8 cellular contexts compared by ENCODE assay signal in the genomic region with DNA sequence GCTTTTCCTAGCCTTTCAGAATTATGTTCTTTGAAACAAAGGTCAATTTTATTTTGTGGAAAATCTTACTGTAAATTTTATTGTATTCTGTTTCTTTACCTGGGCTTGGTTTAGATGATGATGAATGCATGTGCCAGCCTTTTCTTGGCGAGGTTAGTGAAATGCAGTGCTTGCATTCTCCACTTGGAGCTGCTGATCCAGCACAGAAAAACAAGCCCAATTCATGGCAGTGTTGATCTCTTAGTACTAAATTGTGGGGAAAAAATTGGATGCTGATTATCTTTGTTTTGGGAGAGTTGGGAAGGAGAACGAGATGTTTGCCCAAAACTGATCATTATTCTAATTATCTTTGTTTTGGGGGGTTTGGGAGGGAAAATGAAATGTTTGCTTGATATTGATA. TPM values are rescaled to one million over a fixed set of nuclear protein-coding genes. Genes with fewer than 3 reads are reported as not detected.
A peak's percentile ranks its signal among the peaks of the same experiment; 100 is the strongest.
DNase-seq lines count a peak whose midpoint lies in the region; ATAC-seq and TF ChIP-seq lines count a peak whose summit lies in the region.

No MANE protein-coding gene starts in this region.

- 51 to 59% methylated on average over 2 of the region's 2 CpGs for WGBS in body of pancreas, 2 donors

- H3K4me3 ChIP-seq in BJ (ENCODE audit: low read depth, low read length) (no peak overlapping the region), HFF-Myc (replicated peaks; ENCODE audit: low read depth, low read length) (no peak overlapping the region), body of pancreas (no peak overlapping the region)
- H3K4me3 ChIP-seq in effector memory CD4-positive, alpha-beta T cell (ENCODE audit: insufficient read depth, low read depth, low read length, poor library complexity, severe bottlenecking): no peak overlapping the region

- no peaks in the 10 kb centered on the region for H3K9me3 ChIP-seq in body of pancreas
- H3K9me3 ChIP-seq in effector memory CD4-positive, alpha-beta T cell (ENCODE audit: control insufficient read depth, low read length): no peaks in the 10 kb centered on the region

- no peaks in the 10 kb centered on the region for H3K27me3 ChIP-seq in BJ (ENCODE audit: control insufficient read depth, insufficient read depth, low read length)
- H3K27me3 ChIP-seq in body of pancreas: no peaks in the 10 kb centered on the region
- H3K27me3 ChIP-seq in effector memory CD4-positive, alpha-beta T cell (replicated peaks; ENCODE audit: control insufficient read depth, insufficient read depth, low read length, poor library complexity, severe bottlenecking): no peaks in the 10 kb centered on the region

- CTCF ChIA-PET in BJ (lab: Yijun Ruan, JAX): interaction anchor here (0.6 to 1.7 kb wide), 3 partner anchors 13 to 214 kb away, joined by 3 to 8 read pairs (median 3); no protein-coding TSS in a partner anchor

- no peak overlapping the region for H3K27ac ChIP-seq in body of pancreas
- no peak overlapping the region for H3K27ac ChIP-seq in effector memory CD4-positive, alpha-beta T cell (ENCODE audit: insufficient read depth, low read length, poor library complexity, severe bottlenecking)

- DNase-seq in BJ (ENCODE audit: low read depth): no peak
- DNase-seq in HFF-Myc (ENCODE audit: extremely low read depth, low read depth): no peak
- peak in 1 of 4 donors; percentile 24 for DNase-seq in body of pancreas
- DNase-seq in medulla oblongata (ENCODE audit: extremely low spot score): peak; percentile 83
- DNase-seq in ecto neural progenitor cell (ENCODE audit: low spot score): no peak
- DNase-seq in effector memory CD4-positive, alpha-beta T cell: no peak

- TF ChIP-seq POLR2A in body of pancreas (IDR thresholded peaks at IDR 0.05): no peak

- H3K36me3 ChIP-seq in BJ (ENCODE audit: control insufficient read depth, insufficient read depth, low read length) (no peaks in the 10 kb centered on the region), body of pancreas (replicated peaks in 1 of 2; ENCODE audit: insufficient read depth in 1 of 2, low read depth in 2 of 2) (no peaks in the 10 kb centered on the region)
- H3K36me3 ChIP-seq in effector memory CD4-positive, alpha-beta T cell (ENCODE audit: control insufficient read depth, insufficient read depth, low read length): peaks cover 3% of the 10 kb centered on the region

- peak; percentile 77 for TF ChIP-seq CTCF in BJ (IDR thresholded peaks at IDR 0.05; ENCODE audit: insufficient read depth, low read depth, low read length)
- TF ChIP-seq CTCF in HFF-Myc (IDR thresholded peaks at IDR 0.05; ENCODE audit: low read depth, low read length, missing control alignments): peak; percentile 56
- peak in 5 of 7 experiments; percentile 19 to 34 (median 32) for TF ChIP-seq CTCF in body of pancreas (IDR thresholded peaks at IDR 0.05)

- intact Hi-C loops in body of pancreas (cut with DNase I): no loop called here

- peaks cover 16% of the 10 kb centered on the region for H3K4me1 ChIP-seq in body of pancreas
- H3K4me1 ChIP-seq in effector memory CD4-positive, alpha-beta T cell (ENCODE audit: control insufficient read depth, insufficient read depth, low read length, poor library complexity, severe bottlenecking): peaks cover 10% of the 10 kb centered on the region

- POLR2A ChIA-PET in BJ (lab: Charles Lee): interaction anchor here (0.7 kb wide), 1 partner anchor 28 kb away, joined by 18 read pairs; no protein-coding TSS in a partner anchor

- ATAC-seq in body of pancreas: no peak
- ATAC-seq in GM21381 (IDR thresholded peaks at IDR 0.05; ENCODE audit: unreplicated experiment): no peak
- no peak for ATAC-seq in HG02571 (IDR thresholded peaks at IDR 0.05; ENCODE audit: unreplicated experiment)

RNA-seq across cellular contexts. Expression of a gene that starts 3.7 kb away (rescaled TPM):
- polyA plus RNA-seq in BJ (2011; rRNA removed): 9.2 and 10.2 TPM in 2 replicates
- 3.3 and 3.6 TPM in 2 replicates for polyA minus RNA-seq in BJ (2011; rRNA and poly(A)+ RNA removed)
- total RNA-seq in body of pancreas: 10 to 100 TPM; 12.2 to 12.5 TPM

RNA-seq across cellular contexts. Expression of a gene that starts 35.5 kb away (rescaled TPM):
- 0.97 and 1.8 TPM in 2 replicates for polyA plus RNA-seq in BJ (2011; rRNA removed)
- polyA minus RNA-seq in BJ (2011; rRNA and poly(A)+ RNA removed): 1.1 and 1.3 TPM in 2 replicates
- total RNA-seq in body of pancreas: 1 to 10 TPM; 1.0 to 2.6 TPM
